ENCODE assay signal across 28 cellular contexts in genomic region chr19:35427187-35427586, GRCh38. TPM values are rescaled to one million over a fixed set of nuclear protein-coding genes. Genes with fewer than 3 reads are reported as not detected.
DNase-seq lines count a peak whose midpoint lies in the region; ATAC-seq, FAIRE-seq and TF ChIP-seq lines count a peak whose summit lies in the region.
"Had no signal": no experiment of that assay in that cellular context is flagged by ENCODE, and none has a peak within 500 bp of the region (broad histone marks: within the 10 kb centered on the region; RNA-seq: fewer than 3 reads in every experiment).

No MANE protein-coding gene starts in this region.

- no peak for TF ChIP-seq CTCF in HepG2 (CRISPR knock-in tag; IDR thresholded peaks at IDR 0.05)
- no peak for TF ChIP-seq CTCF in right lobe of liver (IDR thresholded peaks at IDR 0.05)
- no peak for TF ChIP-seq CTCF in body of pancreas (IDR thresholded peaks at IDR 0.05)
- TF ChIP-seq CTCF in left lung (IDR thresholded peaks at IDR 0.05), result no peak
- no peak for TF ChIP-seq CTCF in coronary artery (IDR thresholded peaks at IDR 0.05)
- no peak for TF ChIP-seq CTCF in natural killer cell (IDR thresholded peaks at IDR 0.05)
- TF ChIP-seq CTCF in stomach (IDR thresholded peaks at IDR 0.05), result no peak

- DNase-seq in HepG2 (ENCODE audit: low spot score) (no peak), right lobe of liver (no peak), body of pancreas (peak in 1 of 4 donors; percentile 44), left lung (no peak), coronary artery (ENCODE audit: low spot score) (no peak), natural killer cell (no peak), stomach (no peak), left lobe of liver (ENCODE audit: low spot score) (no peak)
- DNase-seq: Calu3; CD4-positive, alpha-beta T cell; CD8-positive, alpha-beta memory T cell; DMS53; DMS79 treated with DMSO at 0.1 percent for 48 hours; GF-D8; H9 had no signal

- in situ Hi-C loops in HepG2 (cut with HindIII; ENCODE audit: extremely low pct_ligation_motif_present, low pct_unique_long_range_greater_than_20kb), result no loop called here

- peaks cover 0 to 4% of the 10 kb centered on the region in 2 donors for H3K27me3 Mint-ChIP-seq in natural killer cell (ENCODE audit: low read depth in 2 of 2)
- H3K27me3 Mint-ChIP-seq: CD4-positive, alpha-beta T cell had no signal

- no peaks in the 10 kb centered on the region for H3K79me2 ChIP-seq in HepG2 (ENCODE audit: insufficient read depth, low read length)

- H3K9me3 ChIP-seq in HepG2 (ENCODE audit: low read length), result peaks cover 6% of the 10 kb centered on the region; the same call in 1 of the 2 replicates
- H3K9me3 ChIP-seq in right lobe of liver, result no peaks in the 10 kb centered on the region
- H3K9me3 ChIP-seq in body of pancreas, result no peaks in the 10 kb centered on the region
- no peaks in the 10 kb centered on the region for H3K9me3 ChIP-seq in left lung
- peaks cover 0 to 6% (median 0%) of the 10 kb centered on the region in 4 donors for H3K9me3 ChIP-seq in stomach

- TF ChIP-seq EP300 in HepG2 (IDR thresholded peaks at IDR 0.05; ENCODE audit: low read depth in 2 of 2, low read length in 2 of 2), result no peak
- no peak for TF ChIP-seq EP300 in HepG2 (CRISPR knock-in tag; IDR thresholded peaks at IDR 0.05; ENCODE audit: borderline replicate concordance)
- no peak for TF ChIP-seq EP300 in stomach (IDR thresholded peaks at IDR 0.05)

- peaks cover 13 to 14% of the 10 kb centered on the region in 2 donors for H3K4me1 Mint-ChIP-seq in natural killer cell
- H3K4me1 Mint-ChIP-seq: GM23338, H9 had no signal

- H3K4me1 ChIP-seq in HepG2 (ENCODE audit: insufficient read depth, low read length) (peaks cover 32% of the 10 kb centered on the region), right lobe of liver (no peaks in the 10 kb centered on the region), body of pancreas (peaks cover 14% of the 10 kb centered on the region), left lung (peaks cover 0 to 47% of the 10 kb centered on the region in 2 donors), stomach (peaks cover 7 to 16% (median 11%) of the 10 kb centered on the region in 4 donors)

- no peak overlapping the region for H3K4me3 Mint-ChIP-seq in natural killer cell
- H3K4me3 Mint-ChIP-seq: B cell; CD4-positive, alpha-beta T cell; CD8-positive, alpha-beta memory T cell; GM23338; H9 had no signal

- TF ChIP-seq RAD21 in HepG2 (CRISPR knock-in tag; IDR thresholded peaks at IDR 0.05), result no peak

- CTCF ChIA-PET in HepG2 (lab: Yijun Ruan, JAX; ENCODE audit: low intra/inter-chr PET ratio, low total read pairs), result no interaction called here

- H3K4me2 ChIP-seq in HepG2 (ENCODE audit: low read depth, low read length), result peak overlapping the region; percentile 33
- H3K4me2 ChIP-seq: BLaER1, GM23338 had no signal

- H3K9me3 Mint-ChIP-seq in natural killer cell, result no peaks in the 10 kb centered on the region

- intact Hi-C loops in HepG2 (cut with micrococcal nuclease; ENCODE audit: unreplicated experiment) (no loop called here), right lobe of liver (cut with DNase I) (no loop called here), body of pancreas (cut with DNase I) (no loop called here), left lung (cut with DNase I) (no loop called here), natural killer cell (cut with micrococcal nuclease) (no loop called here), stomach (cut with DNase I; ENCODE audit: low total_unique reads) (no loop called here)

- H3K36me3 ChIP-seq in HepG2 (replicated peaks in 1 of 2; ENCODE audit: control insufficient read depth in 1 of 2, insufficient read depth in 2 of 2, low read length in 2 of 2) (no peaks in the 10 kb centered on the region), right lobe of liver (no peaks in the 10 kb centered on the region), body of pancreas (replicated peaks in 1 of 2; ENCODE audit: insufficient read depth in 1 of 2, low read depth in 2 of 2) (no peaks in the 10 kb centered on the region), left lung (no peaks in the 10 kb centered on the region), stomach (no peaks in the 10 kb centered on the region)
- H3K36me3 ChIP-seq: BLaER1 had no signal

- TF ChIP-seq POLR2A in HepG2 (IDR thresholded peaks at IDR 0.05; ENCODE audit: insufficient read depth in 1 of 2, low read depth in 2 of 2, low read length in 2 of 2) (no peak), right lobe of liver (IDR thresholded peaks at IDR 0.05) (no peak), body of pancreas (IDR thresholded peaks at IDR 0.05) (no peak), stomach (IDR thresholded peaks at IDR 0.05) (no peak)

- no peaks in the 10 kb centered on the region for H4K20me1 ChIP-seq in HepG2 (ENCODE audit: insufficient read depth, low read length)
- H4K20me1 ChIP-seq: BLaER1 had no signal

- H3K4me3 ChIP-seq in HepG2 (replicated peaks in 1 of 3; ENCODE audit: insufficient read depth in 1 of 3, low read depth in 2 of 3, low read length in 3 of 3) (no peak overlapping the region), right lobe of liver (no peak overlapping the region), body of pancreas (no peak overlapping the region), left lung (no peak overlapping the region), coronary artery (no peak overlapping the region), stomach (no peak overlapping the region)
- H3K4me3 ChIP-seq: BLaER1, GM23338 had no signal

- peaks cover 0 to 2% of the 10 kb centered on the region in 2 experiments; a peak in 1 of 5 replicates for H3K27me3 ChIP-seq in HepG2 (ENCODE audit: control insufficient read depth in 1 of 2, insufficient read depth in 2 of 2, low read length in 2 of 2)
- no peaks in the 10 kb centered on the region for H3K27me3 ChIP-seq in right lobe of liver
- no peaks in the 10 kb centered on the region for H3K27me3 ChIP-seq in body of pancreas
- no peaks in the 10 kb centered on the region for H3K27me3 ChIP-seq in left lung
- peaks cover 0 to 3% (median 0%) of the 10 kb centered on the region in 3 donors for H3K27me3 ChIP-seq in stomach
- H3K27me3 ChIP-seq: BLaER1 had no signal

- H2AFZ ChIP-seq in HepG2 (ENCODE audit: low read length), result no peak overlapping the region
- H2AFZ ChIP-seq: GM23338 had no signal

- H3K27ac Mint-ChIP-seq in natural killer cell, result no peak overlapping the region
- H3K27ac Mint-ChIP-seq: B cell; CD4-positive, alpha-beta T cell; CD8-positive, alpha-beta memory T cell; GM23338; H9 had no signal

- 23% methylated on average over 4 of the region's 4 CpGs for WGBS in HepG2 (ENCODE audit: low lambda C conversion rate)
- 35% methylated on average over 3 of the region's 4 CpGs for WGBS in right lobe of liver (ENCODE audit: insufficient coverage, low coverage, low lambda C conversion rate, missing lambda C conversion rate)
- 18 to 23% methylated on average over 4 of the region's 4 CpGs for WGBS in body of pancreas, 2 donors
- 26 to 52% (median 35%) methylated on average over 4 of the region's 4 CpGs for WGBS in stomach, 5 donors

- BruUV-seq in HepG2 (replicated peaks; lab: Mats Ljungman, UMichigan), result no TSS peak

- no peak overlapping the region for H3K9ac ChIP-seq in HepG2 (ENCODE audit: insufficient read depth, low read depth, low read length)
- H3K9ac ChIP-seq: BLaER1 had no signal

- no peak for ATAC-seq in HepG2
- no peak for ATAC-seq in right lobe of liver
- ATAC-seq in body of pancreas, result peak; percentile 51
- ATAC-seq in left lung, result peak; percentile 32
- ATAC-seq in natural killer cell, result no peak
- ATAC-seq in left lobe of liver, result no peak
- ATAC-seq: GM23338, HCT116 had no signal

- POLR2A ChIA-PET in HepG2 (lab: Yijun Ruan, JAX), result no interaction called here

- H3K27ac ChIP-seq in HepG2 (ENCODE audit: extremely low read length, insufficient read depth, low read length) (no peak overlapping the region), right lobe of liver (no peak overlapping the region), body of pancreas (peak overlapping the region in 2 of 4 donors; percentile 21 to 28), left lung (no peak overlapping the region), coronary artery (no peak overlapping the region), stomach (peak overlapping the region in 2 of 5 donors; percentile 8 to 54)
- H3K27ac ChIP-seq: 22Rv1, BLaER1, C4-2B had no signal

- no peaks in the 10 kb centered on the region for H3K36me3 Mint-ChIP-seq in natural killer cell

- FAIRE-seq in HepG2 (lab: Jason Lieb, UNC), result no peak
- FAIRE-seq: A204.1, GM12891, GM18507 had no signal

RNA-seq across cellular contexts. Expression of gene FFAR2, which starts 20.9 kb away (rescaled TPM):
- not detected in 2 replicates for total RNA-seq in HepG2 (2016; rRNA removed; fragmentation: Illumina TruSeq; extraction: Trizol)
- not detected in 2 replicates for total RNA-seq in HepG2 (2016; cell fraction: cytosol; rRNA removed; fragmentation: Illumina TruSeq; extraction: Trizol; ENCODE audit: low read depth)
- total RNA-seq in HepG2 (2016; cell fraction: insoluble cytoplasmic fraction; rRNA removed; fragmentation: Illumina TruSeq; extraction: Trizol), result not detected in 2 replicates
- total RNA-seq in HepG2 (2016; cell fraction: membrane; rRNA removed; fragmentation: Illumina TruSeq; extraction: Trizol), result not detected in 2 replicates
- total RNA-seq in HepG2 (2016; cell fraction: nucleus; rRNA removed; fragmentation: Illumina TruSeq; extraction: Trizol), result not detected in 2 replicates
- 0.12 and 0.30 TPM in 2 replicates for polyA plus RNA-seq in HepG2 (2011; rRNA removed)
- 0.03 and 0.14 TPM in 2 replicates for polyA plus RNA-seq in HepG2 (2011; cell fraction: cytosol; rRNA removed)
- 0.12 TPM in 1 of 2 replicates, not detected in the other for polyA plus RNA-seq in HepG2 (2011; cell fraction: nucleus; rRNA removed)
- polyA plus RNA-seq in HepG2 (2012), result 0.31 and 1.2 TPM in 2 replicates
- not detected in 2 replicates for polyA plus RNA-seq in HepG2 (2016; cell fraction: cytosol; fragmentation: Illumina TruSeq; extraction: Trizol; ENCODE audit: low read depth)
- polyA plus RNA-seq in HepG2 (2016; cell fraction: insoluble cytoplasmic fraction; fragmentation: Illumina TruSeq; extraction: Trizol; ENCODE audit: low read depth), result not detected in 2 replicates
- polyA plus RNA-seq in HepG2 (2016; cell fraction: membrane; fragmentation: Illumina TruSeq; extraction: Trizol; ENCODE audit: low read depth), result not detected in 2 replicates
- polyA plus RNA-seq in HepG2 (2016; cell fraction: nucleus; fragmentation: Illumina TruSeq; extraction: Trizol; ENCODE audit: insufficient read depth, low read depth), result not detected in 2 replicates
- not detected in 2 replicates for polyA minus RNA-seq in HepG2 (2011; rRNA and poly(A)+ RNA removed; ENCODE audit: low replicate concordance)
- not detected in 2 replicates for polyA minus RNA-seq in HepG2 (2011; cell fraction: cytosol; rRNA and poly(A)+ RNA removed)
- polyA minus RNA-seq in HepG2 (2011; cell fraction: nucleus; rRNA and poly(A)+ RNA removed), result not detected in 2 replicates
- total RNA-seq in right lobe of liver, result under 1 TPM in 3 of 6 experiments, not detected in 3; 0.30 to 0.64 (median 0.35) TPM
- not detected for total RNA-seq in body of pancreas
- total RNA-seq in left lung, result 10 to 100 TPM in 1 of 2 donors, under 1 TPM in 1; 0.85 to 26.6 TPM
- 1 to 10 TPM in 2 of 3 donors, under 1 TPM in 1; 0.70 to 8.6 (median 1.6) TPM for total RNA-seq in natural killer cell
- 1 to 10 TPM in 1 of 5 donors, not detected in 4; 1.4 TPM for total RNA-seq in stomach
- under 1 TPM; 0.35 to 0.62 (median 0.46) TPM for polyA plus RNA-seq in stomach
- total RNA-seq in left lobe of liver, result not detected
- total RNA-seq: B cell; Calu3; CD8-positive, alpha-beta memory T cell; Daoy; G401; GM23338; H4; H9 had no signal
- polyA plus RNA-seq: AG04450; CD8-positive, alpha-beta memory T cell; GM23338 had no signal

RNA-seq across cellular contexts. Expression of gene GPR42, which starts 56.3 kb away (rescaled TPM):
- total RNA-seq in HepG2 (2016; rRNA removed; fragmentation: Illumina TruSeq; extraction: Trizol) (not detected in 2 replicates), right lobe of liver (not detected), body of pancreas (not detected), left lung (not detected), natural killer cell (1 to 10 TPM in 1 of 3 donors, under 1 TPM in 1, not detected in 1; 0.19 to 1.5 TPM), stomach (not detected), left lobe of liver (not detected)
- not detected in 2 replicates for total RNA-seq in HepG2 (2016; cell fraction: cytosol; rRNA removed; fragmentation: Illumina TruSeq; extraction: Trizol; ENCODE audit: low read depth)
- not detected in 2 replicates for total RNA-seq in HepG2 (2016; cell fraction: insoluble cytoplasmic fraction; rRNA removed; fragmentation: Illumina TruSeq; extraction: Trizol)
- total RNA-seq in HepG2 (2016; cell fraction: membrane; rRNA removed; fragmentation: Illumina TruSeq; extraction: Trizol), result not detected in 2 replicates
- not detected in 2 replicates for total RNA-seq in HepG2 (2016; cell fraction: nucleus; rRNA removed; fragmentation: Illumina TruSeq; extraction: Trizol)
- polyA plus RNA-seq in HepG2 (2011; rRNA removed) (not detected in 2 replicates), stomach (under 1 TPM in 1 of 3 donors, not detected in 2; 0.19 TPM)
- polyA plus RNA-seq in HepG2 (2011; cell fraction: cytosol; rRNA removed), result not detected in 2 replicates
- not detected in 2 replicates for polyA plus RNA-seq in HepG2 (2011; cell fraction: nucleus; rRNA removed)
- not detected in 2 replicates for polyA plus RNA-seq in HepG2 (2012)
- polyA plus RNA-seq in HepG2 (2016; cell fraction: cytosol; fragmentation: Illumina TruSeq; extraction: Trizol; ENCODE audit: low read depth), result not detected in 2 replicates
- polyA plus RNA-seq in HepG2 (2016; cell fraction: insoluble cytoplasmic fraction; fragmentation: Illumina TruSeq; extraction: Trizol; ENCODE audit: low read depth), result not detected in 2 replicates
- polyA plus RNA-seq in HepG2 (2016; cell fraction: membrane; fragmentation: Illumina TruSeq; extraction: Trizol; ENCODE audit: low read depth), result not detected in 2 replicates
- not detected in 2 replicates for polyA plus RNA-seq in HepG2 (2016; cell fraction: nucleus; fragmentation: Illumina TruSeq; extraction: Trizol; ENCODE audit: insufficient read depth, low read depth)
- not detected in 2 replicates for polyA minus RNA-seq in HepG2 (2011; rRNA and poly(A)+ RNA removed; ENCODE audit: low replicate concordance)
- polyA minus RNA-seq in HepG2 (2011; cell fraction: cytosol; rRNA and poly(A)+ RNA removed), result not detected in 2 replicates
- not detected in 2 replicates for polyA minus RNA-seq in HepG2 (2011; cell fraction: nucleus; rRNA and poly(A)+ RNA removed)
- total RNA-seq: B cell; Calu3; CD8-positive, alpha-beta memory T cell; Daoy; G401; GM23338; H9 had no signal
- polyA plus RNA-seq: AG04450; CD8-positive, alpha-beta memory T cell; GM23338 had no signal

Comparison
In these comparisons a context has a peak if more than half of its experiments do, and no peak if none do; other contexts are left out.
1. ATAC-seq: peak in body of pancreas (single experiment) and left lung (single experiment); none in HepG2 (single experiment), right lobe of liver (0 of 4), natural killer cell (0 of 3) and left lobe of liver (single experiment).